ENCODE assay signal across 20 cellular contexts in genomic region chr2:135010200-135010942, GRCh38. TPM values are rescaled to one million over a fixed set of nuclear protein-coding genes. Genes with fewer than 3 reads are reported as not detected.
DNase-seq lines count a peak whose midpoint lies in the region; ATAC-seq and TF ChIP-seq lines count a peak whose summit lies in the region.
"Had no signal": no experiment of that assay in that cellular context is flagged by ENCODE, and none has a peak within 500 bp of the region (broad histone marks: within the 10 kb centered on the region; RNA-seq: fewer than 3 reads in every experiment).

No MANE protein-coding gene starts in this region.

- H3K4me1 Mint-ChIP-seq in activated T-cell treated with anti-CD3 and anti-CD28 coated beads, Interleukin-2, amount 50 U/mL, for 72 hours (ENCODE audit: low read depth), result peaks cover 6% of the 10 kb centered on the region
- no peaks in the 10 kb centered on the region for H3K4me1 Mint-ChIP-seq in activated T-cell treated with anti-CD3 and anti-CD28 coated beads, Interleukin-2, amount 50 U/mL, for 4 hours (ENCODE audit: low read depth)
- peaks cover 5% of the 10 kb centered on the region for H3K4me1 Mint-ChIP-seq in activated T-helper 17 cell treated with anti-CD3 and anti-CD28 coated beads, Interleukin-2, amount 50 U/mL, for 72 hours
- peaks cover 12% of the 10 kb centered on the region for H3K4me1 Mint-ChIP-seq in stimulated activated effector memory CD8-positive, alpha-beta T cell treated with anti-CD3 and anti-CD28 coated beads, Interleukin-12 subunit alpha, Interleukin-12 subunit beta, amount 100 ng/mL, for 72 hours
- no peaks in the 10 kb centered on the region for H3K4me1 Mint-ChIP-seq in Caco-2 (ENCODE audit: low read depth, unreplicated experiment)
- H3K4me1 Mint-ChIP-seq: B cell; CD8-positive, alpha-beta memory T cell had no signal

- no peaks in the 10 kb centered on the region for H3K9me3 ChIP-seq in Karpas-422 (ENCODE audit: low read length)
- no peaks in the 10 kb centered on the region for H3K9me3 ChIP-seq in Caco-2
- H3K9me3 ChIP-seq: BLaER1 treated with 17β-estradiol and CSF1 and Interleukin-3, amounts not matched to agents 10 nM and 100 nM; HAP-1 had no signal

- H3K9ac ChIP-seq in Karpas-422 (ENCODE audit: low read length), result no peak overlapping the region
- H3K9ac ChIP-seq: BLaER1 treated with 17β-estradiol and CSF1 and Interleukin-3, amounts not matched to agents 10 nM and 100 nM; GM23248 had no signal

- H3K4me3 ChIP-seq in Karpas-422 (ENCODE audit: low read length) (no peak overlapping the region), Caco-2 (ENCODE audit: low read depth, low read length) (no peak overlapping the region)
- H3K4me3 ChIP-seq: BLaER1 treated with 17β-estradiol and CSF1 and Interleukin-3, amounts not matched to agents 10 nM and 100 nM; GM23248; HAP-1 had no signal

- TF ChIP-seq CTCF in GM20000 (IDR thresholded peaks at IDR 0.05; ENCODE audit: extremely low read depth, missing control alignments) (no peak), Caco-2 (IDR thresholded peaks at IDR 0.05; ENCODE audit: insufficient read depth in 1 of 2, low read depth in 1 of 2, low read length in 1 of 2, severe bottlenecking in 1 of 2, unreplicated experiment in 1 of 2) (no peak)

- peak overlapping the region; percentile 63 for H3K27ac Mint-ChIP-seq in activated T-cell treated with anti-CD3 and anti-CD28 coated beads, Interleukin-2, amount 50 U/mL, for 72 hours
- peak overlapping the region; percentile 6 for H3K27ac Mint-ChIP-seq in activated T-helper 17 cell treated with anti-CD3 and anti-CD28 coated beads, Interleukin-2, amount 50 U/mL, for 72 hours
- H3K27ac Mint-ChIP-seq in stimulated activated effector memory CD8-positive, alpha-beta T cell treated with anti-CD3 and anti-CD28 coated beads, Interleukin-12 subunit alpha, Interleukin-12 subunit beta, amount 100 ng/mL, for 72 hours, result no peak overlapping the region
- H3K27ac Mint-ChIP-seq in Caco-2 (ENCODE audit: unreplicated experiment), result no peak overlapping the region
- H3K27ac Mint-ChIP-seq: B cell; CD8-positive, alpha-beta memory T cell had no signal

- no peaks in the 10 kb centered on the region for H3K36me3 Mint-ChIP-seq in activated T-cell treated with anti-CD3 and anti-CD28 coated beads, Interleukin-2, amount 50 U/mL, for 72 hours (ENCODE audit: insufficient read depth in 2 of 2)
- no peaks in the 10 kb centered on the region for H3K36me3 Mint-ChIP-seq in activated T-cell treated with anti-CD3 and anti-CD28 coated beads, Interleukin-2, amount 50 U/mL, for 4 hours (ENCODE audit: insufficient read depth)
- H3K36me3 Mint-ChIP-seq in activated T-helper 17 cell treated with anti-CD3 and anti-CD28 coated beads, Interleukin-2, amount 50 U/mL, for 72 hours (ENCODE audit: low read depth), result no peaks in the 10 kb centered on the region
- H3K36me3 Mint-ChIP-seq in stimulated activated effector memory CD8-positive, alpha-beta T cell treated with anti-CD3 and anti-CD28 coated beads, Interleukin-12 subunit alpha, Interleukin-12 subunit beta, amount 100 ng/mL, for 72 hours, result no peaks in the 10 kb centered on the region
- no peaks in the 10 kb centered on the region for H3K36me3 Mint-ChIP-seq in Caco-2 (ENCODE audit: insufficient read depth, unreplicated experiment)
- H3K36me3 Mint-ChIP-seq: CD8-positive, alpha-beta memory T cell had no signal

- H2AFZ ChIP-seq in Karpas-422 (ENCODE audit: low read length), result peak overlapping the region; percentile 30; the same call in 1 of the 2 replicates
- H2AFZ ChIP-seq: GM23248 had no signal

- H3K4me1 ChIP-seq in Karpas-422 (ENCODE audit: low read length) (no peaks in the 10 kb centered on the region), Caco-2 (no peaks in the 10 kb centered on the region)
- H3K4me1 ChIP-seq: BLaER1 treated with 17β-estradiol and CSF1 and Interleukin-3, amounts not matched to agents 10 nM and 100 nM; HAP-1 had no signal

- BruUV-seq in Caco-2 (replicated peaks; lab: Mats Ljungman, UMichigan), result no TSS peak

- H3K27me3 Mint-ChIP-seq in activated T-cell treated with anti-CD3 and anti-CD28 coated beads, Interleukin-2, amount 50 U/mL, for 72 hours (ENCODE audit: low read depth), result peaks cover 26% of the 10 kb centered on the region
- peaks cover 7% of the 10 kb centered on the region for H3K27me3 Mint-ChIP-seq in activated T-cell treated with anti-CD3 and anti-CD28 coated beads, Interleukin-2, amount 50 U/mL, for 4 hours (ENCODE audit: low read depth)
- H3K27me3 Mint-ChIP-seq in activated T-helper 17 cell treated with anti-CD3 and anti-CD28 coated beads, Interleukin-2, amount 50 U/mL, for 72 hours, result peaks cover 6% of the 10 kb centered on the region
- H3K27me3 Mint-ChIP-seq in Caco-2 (ENCODE audit: insufficient read depth, unreplicated experiment), result peaks cover 8% of the 10 kb centered on the region

- H3K4me2 ChIP-seq in Karpas-422 (ENCODE audit: low read depth, low read length, poor library complexity, severe bottlenecking), result no peak overlapping the region
- H3K4me2 ChIP-seq: BLaER1 treated with 17β-estradiol and CSF1 and Interleukin-3, amounts not matched to agents 10 nM and 100 nM had no signal

- intact Hi-C loops in Caco-2 (cut with micrococcal nuclease; ENCODE audit: unreplicated experiment), result no loop called here

- no peak overlapping the region for H3K27ac ChIP-seq in Karpas-422 (ENCODE audit: low read length)
- H3K27ac ChIP-seq: BLaER1 treated with 17β-estradiol and CSF1 and Interleukin-3, amounts not matched to agents 10 nM and 100 nM; GM23248; HL-60 had no signal

- ATAC-seq in activated T-cell treated with anti-CD3 and anti-CD28 coated beads, Interleukin-2, amount 50 U/mL, for 72 hours (replicated peaks in 1 of 2), result peak in 1 of 2 donors; percentile 49
- ATAC-seq in activated T-cell treated with anti-CD3 and anti-CD28 coated beads, Interleukin-2, amount 50 U/mL, for 4 hours, result no peak
- ATAC-seq in activated T-helper 17 cell treated with anti-CD3 and anti-CD28 coated beads, Interleukin-2, amount 50 U/mL, for 72 hours (replicated peaks), result peak; percentile 79
- peak; percentile 53 for ATAC-seq in stimulated activated effector memory CD8-positive, alpha-beta T cell treated with anti-CD3 and anti-CD28 coated beads, Interleukin-12 subunit alpha, Interleukin-12 subunit beta, amount 100 ng/mL, for 72 hours

- DNase-seq in activated T-cell treated with anti-CD3 and anti-CD28 coated beads, Interleukin-2, amount 50 U/mL, for 72 hours, result no peak
- DNase-seq in activated T-cell treated with anti-CD3 and anti-CD28 coated beads, Interleukin-2, amount 50 U/mL, for 4 hours, result no peak
- DNase-seq in Karpas-422 (no peak), GM20000 (ENCODE audit: low spot score) (no peak), Caco-2 (no peak)
- no peak for DNase-seq in stimulated activated effector memory CD8-positive, alpha-beta T cell treated with anti-CD3 and anti-CD28 coated beads, Interleukin-12 subunit alpha, Interleukin-12 subunit beta, amount 100 ng/mL, for 72 hours (ENCODE audit: low spot score in 2 of 2)
- DNase-seq: CD8-positive, alpha-beta memory T cell; COR-L47; GDM1; GM23248; IMR-90; KBM-7 had no signal

- CTCF ChIA-PET in Caco-2 (lab: Charles Lee), result interaction anchor here (0.7 kb wide), 1 partner anchor 8 kb away, joined by 3 read pairs; no protein-coding TSS in a partner anchor

- POLR2A ChIA-PET in Caco-2 (lab: Charles Lee), result no interaction called here

- H3K36me3 ChIP-seq in Karpas-422 (ENCODE audit: insufficient read depth, low read length) (no peaks in the 10 kb centered on the region), Caco-2 (ENCODE audit: control insufficient read depth, insufficient read depth, low read length) (no peaks in the 10 kb centered on the region)
- H3K36me3 ChIP-seq: BLaER1 treated with 17β-estradiol and CSF1 and Interleukin-3, amounts not matched to agents 10 nM and 100 nM; HAP-1 had no signal

- no peaks in the 10 kb centered on the region for H4K20me1 ChIP-seq in Karpas-422 (ENCODE audit: insufficient read depth, low read depth, low read length)
- H4K20me1 ChIP-seq: BLaER1 treated with 17β-estradiol and CSF1 and Interleukin-3, amounts not matched to agents 10 nM and 100 nM had no signal

- H3K9me2 ChIP-seq in Karpas-422 (replicated peaks; ENCODE audit: insufficient read depth, low read length), result no peaks in the 10 kb centered on the region

- no peaks in the 10 kb centered on the region for H3K9me3 Mint-ChIP-seq in activated T-cell treated with anti-CD3 and anti-CD28 coated beads, Interleukin-2, amount 50 U/mL, for 72 hours
- H3K9me3 Mint-ChIP-seq in activated T-cell treated with anti-CD3 and anti-CD28 coated beads, Interleukin-2, amount 50 U/mL, for 4 hours, result no peaks in the 10 kb centered on the region
- no peaks in the 10 kb centered on the region for H3K9me3 Mint-ChIP-seq in activated T-helper 17 cell treated with anti-CD3 and anti-CD28 coated beads, Interleukin-2, amount 50 U/mL, for 72 hours
- H3K9me3 Mint-ChIP-seq in stimulated activated effector memory CD8-positive, alpha-beta T cell treated with anti-CD3 and anti-CD28 coated beads, Interleukin-12 subunit alpha, Interleukin-12 subunit beta, amount 100 ng/mL, for 72 hours, result no peaks in the 10 kb centered on the region
- H3K9me3 Mint-ChIP-seq in Caco-2 (ENCODE audit: unreplicated experiment), result no peaks in the 10 kb centered on the region
- H3K9me3 Mint-ChIP-seq: CD8-positive, alpha-beta memory T cell had no signal

- H3K27me3 ChIP-seq in Karpas-422 (ENCODE audit: low read length) (no peaks in the 10 kb centered on the region), Caco-2 (replicated peaks; ENCODE audit: control insufficient read depth, insufficient read depth, low read length) (no peaks in the 10 kb centered on the region)
- H3K27me3 ChIP-seq: BLaER1 treated with 17β-estradiol and CSF1 and Interleukin-3, amounts not matched to agents 10 nM and 100 nM had no signal

- peak overlapping the region in 1 of 2 donors; percentile 1 for H3K4me3 Mint-ChIP-seq in activated T-cell treated with anti-CD3 and anti-CD28 coated beads, Interleukin-2, amount 50 U/mL, for 72 hours
- H3K4me3 Mint-ChIP-seq in activated T-cell treated with anti-CD3 and anti-CD28 coated beads, Interleukin-2, amount 50 U/mL, for 4 hours, result no peak overlapping the region
- H3K4me3 Mint-ChIP-seq in activated T-helper 17 cell treated with anti-CD3 and anti-CD28 coated beads, Interleukin-2, amount 50 U/mL, for 72 hours, result peak overlapping the region; percentile 9
- H3K4me3 Mint-ChIP-seq in stimulated activated effector memory CD8-positive, alpha-beta T cell treated with anti-CD3 and anti-CD28 coated beads, Interleukin-12 subunit alpha, Interleukin-12 subunit beta, amount 100 ng/mL, for 72 hours, result no peak overlapping the region
- H3K4me3 Mint-ChIP-seq in Caco-2 (ENCODE audit: unreplicated experiment), result no peak overlapping the region
- H3K4me3 Mint-ChIP-seq: B cell; CD8-positive, alpha-beta memory T cell had no signal

- no peaks in the 10 kb centered on the region for H3K79me2 ChIP-seq in Karpas-422 (ENCODE audit: low read length)

RNA-seq across cellular contexts. Expression of gene MAP3K19, which starts 36.9 kb away (rescaled TPM):
- total RNA-seq in activated T-cell treated with anti-CD3 and anti-CD28 coated beads, Interleukin-2, amount 50 U/mL, for 72 hours, result not detected
- not detected for total RNA-seq in activated T-cell treated with anti-CD3 and anti-CD28 coated beads, Interleukin-2, amount 50 U/mL, for 4 hours
- not detected in 2 replicates for total RNA-seq in Karpas-422 (2014; rRNA removed; shearing (Covaris generic); ENCODE audit: low replicate concordance)
- total RNA-seq in activated T-helper 17 cell treated with anti-CD3 and anti-CD28 coated beads, Interleukin-2, amount 50 U/mL, for 72 hours, result under 1 TPM in 1 of 2 donors, not detected in 1; 0.13 TPM
- total RNA-seq in Caco-2 (2022), result not detected in 2 replicates
- total RNA-seq: A172; B cell; CD8-positive, alpha-beta memory T cell; GM23248; H4; HT1080; IMR-90 had no signal

RNA-seq across cellular contexts. Expression of gene RAB3GAP1, which starts 41.7 kb away (rescaled TPM):
- total RNA-seq in activated T-cell treated with anti-CD3 and anti-CD28 coated beads, Interleukin-2, amount 50 U/mL, for 72 hours, result 10 to 100 TPM; 51.4 to 59.7 TPM
- total RNA-seq in activated T-cell treated with anti-CD3 and anti-CD28 coated beads, Interleukin-2, amount 50 U/mL, for 4 hours, result 10 to 100 TPM; 33.4 to 38.6 (median 36.7) TPM
- total RNA-seq in Karpas-422 (2014; rRNA removed; shearing (Covaris generic); ENCODE audit: low replicate concordance), result 48.2 and 84.6 TPM in 2 replicates
- 10 to 100 TPM; 19.9 to 28.3 TPM for total RNA-seq in activated T-helper 17 cell treated with anti-CD3 and anti-CD28 coated beads, Interleukin-2, amount 50 U/mL, for 72 hours
- 41.5 and 43.1 TPM in 2 replicates for total RNA-seq in Caco-2 (2022)

Comparison
In these comparisons a context has a peak if more than half of its experiments do, and no peak if none do; other contexts are left out.
1. ATAC-seq: peak in activated T-helper 17 cell treated with anti-CD3 and anti-CD28 coated beads, Interleukin-2, amount 50 U/mL, for 72 hours (single experiment) and stimulated activated effector memory CD8-positive, alpha-beta T cell treated with anti-CD3 and anti-CD28 coated beads, Interleukin-12 subunit alpha, Interleukin-12 subunit beta, amount 100 ng/mL, for 72 hours (single experiment); none in activated T-cell treated with anti-CD3 and anti-CD28 coated beads, Interleukin-2, amount 50 U/mL, for 4 hours (0 of 2).
2. H3K27ac Mint-ChIP-seq: peak in activated T-cell treated with anti-CD3 and anti-CD28 coated beads, Interleukin-2, amount 50 U/mL, for 72 hours (single experiment) and activated T-helper 17 cell treated with anti-CD3 and anti-CD28 coated beads, Interleukin-2, amount 50 U/mL, for 72 hours (single experiment); none in stimulated activated effector memory CD8-positive, alpha-beta T cell treated with anti-CD3 and anti-CD28 coated beads, Interleukin-12 subunit alpha, Interleukin-12 subunit beta, amount 100 ng/mL, for 72 hours (single experiment) and Caco-2 (single experiment).